19 cellular contexts compared by ENCODE assay signal in the genomic region with DNA sequence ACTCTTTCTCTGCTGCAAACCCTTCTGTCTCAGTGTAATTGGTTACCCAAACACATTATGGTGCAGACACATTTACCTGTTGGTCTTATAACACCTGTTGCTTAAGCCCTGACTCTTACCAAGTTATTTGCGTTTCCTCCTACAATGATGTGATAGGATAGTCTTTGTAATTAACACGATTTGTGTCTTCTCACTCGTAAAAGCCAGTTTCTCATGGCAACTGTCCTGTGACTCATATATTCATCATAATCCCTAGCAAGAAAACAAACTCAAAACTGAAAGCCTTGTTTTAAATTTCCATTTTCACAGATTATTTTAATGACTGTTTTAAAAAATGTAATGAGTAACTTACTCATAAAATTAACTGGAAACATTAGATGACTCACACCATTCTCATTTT.
DNase-seq lines count a peak whose midpoint lies in the region; ATAC-seq, FAIRE-seq and TF ChIP-seq lines count a peak whose summit lies in the region.
"Had no signal": no experiment of that assay in that cellular context is flagged by ENCODE, and none has a peak within 500 bp of the region (broad histone marks: within the 10 kb centered on the region; RNA-seq: fewer than 3 reads in every experiment).

No MANE protein-coding gene starts in this region.

- no peaks in the 10 kb centered on the region for H4K20me1 ChIP-seq in astrocyte (ENCODE audit: insufficient read depth, low read length)

- FAIRE-seq in D721Med (lab: Jason Lieb, UNC), result peak; percentile 72
- peak; percentile 71 for FAIRE-seq in astrocyte (lab: Jason Lieb, UNC)
- FAIRE-seq: GM12892, HepG2, HTR-8/SVneo had no signal

- H3K9me3 Mint-ChIP-seq in astrocyte (ENCODE audit: unreplicated experiment), result peaks cover under 1% of the 10 kb centered on the region

- H3K27ac ChIP-seq in astrocyte (ENCODE audit: low read depth, low read length) (no peak overlapping the region), colonic mucosa (no peak overlapping the region)
- H3K27ac ChIP-seq: A549 had no signal

- no peaks in the 10 kb centered on the region for H3K36me3 ChIP-seq in astrocyte (ENCODE audit: insufficient read depth, low read length)
- H3K36me3 ChIP-seq in colonic mucosa, result no peaks in the 10 kb centered on the region

- H3K27ac Mint-ChIP-seq in astrocyte (ENCODE audit: unreplicated experiment), result no peak overlapping the region
- H3K27ac Mint-ChIP-seq: CD4-positive, alpha-beta T cell; HFFc6 had no signal

- H3K4me3 Mint-ChIP-seq in astrocyte (ENCODE audit: unreplicated experiment), result no peak overlapping the region
- H3K4me3 Mint-ChIP-seq: CD4-positive, alpha-beta T cell; HFFc6 had no signal

- H3K4me3 ChIP-seq in AG10803 (ENCODE audit: low read length) (no peak overlapping the region), astrocyte (ENCODE audit: insufficient read depth, low read depth, low read length) (no peak overlapping the region), colonic mucosa (no peak overlapping the region)
- H3K4me3 ChIP-seq: A549 had no signal

- H3K4me1 Mint-ChIP-seq in astrocyte (ENCODE audit: low read depth, unreplicated experiment), result no peaks in the 10 kb centered on the region

- H3K27me3 ChIP-seq in astrocyte (ENCODE audit: insufficient read depth, low read length) (no peaks in the 10 kb centered on the region), colonic mucosa (no peaks in the 10 kb centered on the region)

- TF ChIP-seq CTCF in AG10803 (conservative IDR thresholded peaks at IDR 0.05; ENCODE audit: low read length), result no peak
- TF ChIP-seq CTCF in D721Med (IDR thresholded peaks at IDR 0.05; ENCODE audit: insufficient read depth, missing control alignments), result no peak
- TF ChIP-seq CTCF in astrocyte (IDR thresholded peaks at IDR 0.05; ENCODE audit: insufficient read depth, low read depth, low read length), result no peak
- no peak for TF ChIP-seq CTCF in colonic mucosa (IDR thresholded peaks at IDR 0.05)

- H3K27me3 Mint-ChIP-seq in astrocyte (ENCODE audit: low read depth, unreplicated experiment), result no peaks in the 10 kb centered on the region
- H3K27me3 Mint-ChIP-seq: CD4-positive, alpha-beta T cell had no signal

- H3K36me3 Mint-ChIP-seq in astrocyte (ENCODE audit: low read depth, unreplicated experiment), result no peaks in the 10 kb centered on the region

- H3K4me2 ChIP-seq in astrocyte (ENCODE audit: low read length), result no peak overlapping the region
- H3K4me2 ChIP-seq: A549 had no signal

- H2AFZ ChIP-seq in astrocyte (ENCODE audit: low read depth, low read length), result no peak overlapping the region

- no peaks in the 10 kb centered on the region for H3K79me2 ChIP-seq in astrocyte (ENCODE audit: insufficient read depth, low read length)

- DNase-seq in AG10803 (ENCODE audit: low read depth) (peak; percentile 0), D721Med (ENCODE audit: insufficient read length, low spot score) (no peak), astrocyte (ENCODE audit: low read depth) (no peak), myocyte (ENCODE audit: low read depth) (peak; percentile 4), colonic mucosa (no peak), DMS79 (lab: John Stamatoyannopoulos, UW) (no peak)
- DNase-seq: AML-193; C1 segment of cervical spinal cord; Calu3; CD4-positive, alpha-beta T cell; DND-41; GDM1; HCEC 1CT; HFFc6 had no signal

- intact Hi-C loops in colonic mucosa (cut with DNase I), result no loop called here

- no peak for ATAC-seq in GM18861 (IDR thresholded peaks at IDR 0.05; ENCODE audit: unreplicated experiment)
- ATAC-seq: A549, HepG2 had no signal

- H3K4me1 ChIP-seq in astrocyte (ENCODE audit: insufficient read depth, low read length), result no peaks in the 10 kb centered on the region
- H3K4me1 ChIP-seq in colonic mucosa, result no peaks in the 10 kb centered on the region
- H3K4me1 ChIP-seq: A549 had no signal

- H3K9me3 ChIP-seq in astrocyte (ENCODE audit: insufficient read depth, low read depth, low read length), result no peaks in the 10 kb centered on the region
- no peaks in the 10 kb centered on the region for H3K9me3 ChIP-seq in colonic mucosa
- H3K9me3 ChIP-seq: A549 had no signal

- no peak overlapping the region for H3K9ac ChIP-seq in astrocyte (ENCODE audit: low read length)
- no peak overlapping the region for H3K9ac ChIP-seq in colonic mucosa (ENCODE audit: low read depth in 2 of 2, low read length in 2 of 2)

Comparison
In these comparisons a context has a peak if more than half of its experiments do, and no peak if none do; other contexts are left out.
1. DNase-seq: peak in AG10803 (single experiment) and myocyte (single experiment); none in D721Med (single experiment), astrocyte (single experiment), colonic mucosa (single experiment) and DMS79 (single experiment).